7 cellular contexts compared by ENCODE assay signal in the genomic region with DNA sequence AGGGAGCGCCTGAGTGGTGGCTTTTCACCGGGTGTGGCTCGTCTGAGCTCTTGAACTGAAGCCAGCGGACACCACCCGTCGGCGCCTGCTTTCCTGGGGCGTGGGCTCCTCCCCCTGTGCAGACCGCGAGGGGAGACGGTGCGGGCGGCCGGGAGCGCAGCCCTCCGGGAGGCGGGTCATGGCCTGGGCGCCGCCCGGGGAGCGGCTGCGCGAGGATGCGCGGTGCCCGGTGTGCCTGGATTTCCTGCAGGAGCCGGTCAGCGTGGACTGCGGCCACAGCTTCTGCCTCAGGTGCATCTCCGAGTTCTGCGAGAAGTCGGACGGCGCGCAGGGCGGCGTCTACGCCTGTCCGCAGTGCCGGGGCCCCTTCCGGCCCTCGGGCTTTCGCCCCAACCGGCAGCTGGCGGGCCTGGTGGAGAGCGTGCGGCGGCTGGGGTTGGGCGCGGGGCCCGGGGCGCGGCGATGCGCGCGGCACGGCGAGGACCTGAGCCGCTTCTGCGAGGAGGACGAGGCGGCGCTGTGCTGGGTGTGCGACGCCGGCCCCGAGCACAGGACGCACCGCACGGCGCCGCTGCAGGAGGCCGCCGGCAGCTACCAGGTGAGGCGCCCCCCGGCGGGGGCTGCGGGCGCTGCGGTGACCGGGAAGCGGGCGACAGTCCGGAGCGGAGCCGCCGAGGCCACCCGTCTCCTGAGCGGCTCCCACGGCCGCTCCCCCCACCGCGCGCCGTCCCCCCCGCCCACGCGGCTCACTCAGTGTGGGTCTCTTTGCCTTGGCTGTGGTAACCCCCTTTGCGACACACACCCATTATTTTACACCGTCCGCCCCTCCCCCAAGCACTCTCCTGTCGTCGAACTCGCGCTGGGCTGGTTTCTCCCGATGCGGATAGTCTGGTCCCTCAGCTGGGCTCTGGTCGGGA. TPM values are rescaled to one million over a fixed set of nuclear protein-coding genes. Genes with fewer than 3 reads are reported as not detected.
DNase-seq lines count a peak whose midpoint lies in the region; ATAC-seq and TF ChIP-seq lines count a peak whose summit lies in the region.

Gene TRIM58 (plus strand): TSS at position 119 of the 917 bp plus-strand sequence. CDS start 60 bp downstream, at position 179.

- ATAC-seq in GM19397 (IDR thresholded peaks at IDR 0.05; ENCODE audit: unreplicated experiment) (peak; percentile 54), HG03565 (IDR thresholded peaks at IDR 0.05; ENCODE audit: unreplicated experiment) (peak; percentile 58), GM21717 (IDR thresholded peaks at IDR 0.05; ENCODE audit: unreplicated experiment) (no peak)

- no peak within 1 kb of the TSS for H3K4me2 ChIP-seq in smooth muscle cell

- DNase-seq in activated CD8-positive, alpha-beta memory T cell treated with anti-CD3 and anti-CD28 coated beads for 48 hours (ENCODE audit: low read depth in 2 of 3, low spot score in 2 of 3) = peak in 2 of 3 experiments; percentile 3 to 6
- DNase-seq in right atrium auricular region (ENCODE audit: low spot score) = peak; percentile 73
- no peak for DNase-seq in smooth muscle cell (lab: John Stamatoyannopoulos, UW; ENCODE audit: unreplicated experiment)

- H3K4me1 ChIP-seq in right atrium auricular region (no peaks in the 10 kb centered on the region), smooth muscle cell (ENCODE audit: low read depth) (no peaks in the 10 kb centered on the region)

- WGBS in smooth muscle cell (ENCODE audit: low lambda C conversion rate) = 95% methylated on average over 53 of the region's 109 CpGs

- H3F3A ChIP-seq in smooth muscle cell (ENCODE audit: low read depth) = no peaks in the 10 kb centered on the region

- H3K36me3 ChIP-seq in right atrium auricular region = no peaks in the 10 kb centered on the region
- H3K36me3 ChIP-seq in smooth muscle cell (ENCODE audit: low read depth) = no peaks in the 10 kb centered on the region

- no peaks in the 10 kb centered on the region for H4K20me1 ChIP-seq in smooth muscle cell (ENCODE audit: low read depth)

- no peak within 1 kb of the TSS for H3K9ac ChIP-seq in smooth muscle cell (ENCODE audit: low read depth)

- H3K79me2 ChIP-seq in smooth muscle cell (ENCODE audit: low read depth) = no peaks in the 10 kb centered on the region

- H3K27me3 ChIP-seq in right atrium auricular region = peaks cover 0 to 9% of the 10 kb centered on the region in 2 donors
- no peaks in the 10 kb centered on the region for H3K27me3 ChIP-seq in smooth muscle cell (ENCODE audit: low read depth)

- H3K4me3 ChIP-seq in right atrium auricular region = peak within 1 kb of the TSS; percentile 42 to 59
- peak within 1 kb of the TSS; percentile 25 to 53 (median 48) for H3K4me3 ChIP-seq in skin epidermis
- H3K4me3 ChIP-seq in smooth muscle cell = no peak within 1 kb of the TSS

- H3K27ac ChIP-seq in right atrium auricular region = peak within 1 kb of the TSS in 1 of 2 donors; percentile 69
- no peak within 1 kb of the TSS for H3K27ac ChIP-seq in skin epidermis
- no peak within 1 kb of the TSS for H3K27ac ChIP-seq in smooth muscle cell (ENCODE audit: low read depth)

- TF ChIP-seq CTCF in right atrium auricular region (IDR thresholded peaks at IDR 0.05) (no peak), smooth muscle cell (IDR thresholded peaks at IDR 0.05; ENCODE audit: borderline replicate concordance, insufficient read depth, poor library complexity, severe bottlenecking) (no peak)

- H2AFZ ChIP-seq in smooth muscle cell (ENCODE audit: low read depth) = no peak within 1 kb of the TSS

- H3K9me3 ChIP-seq in right atrium auricular region (no peaks in the 10 kb centered on the region), smooth muscle cell (replicated peaks; ENCODE audit: low read depth) (peaks cover 3% of the 10 kb centered on the region)

RNA-seq across cellular contexts. Expression of gene TRIM58, which starts in this region (rescaled TPM):
- total RNA-seq in right atrium auricular region (1 to 10 TPM; 2.6 to 8.6 TPM), smooth muscle cell (not detected in 2 replicates)
- 0.37 TPM in 1 of 2 replicates, not detected in the other for polyA plus RNA-seq in smooth muscle cell
